In the genomic region with DNA sequence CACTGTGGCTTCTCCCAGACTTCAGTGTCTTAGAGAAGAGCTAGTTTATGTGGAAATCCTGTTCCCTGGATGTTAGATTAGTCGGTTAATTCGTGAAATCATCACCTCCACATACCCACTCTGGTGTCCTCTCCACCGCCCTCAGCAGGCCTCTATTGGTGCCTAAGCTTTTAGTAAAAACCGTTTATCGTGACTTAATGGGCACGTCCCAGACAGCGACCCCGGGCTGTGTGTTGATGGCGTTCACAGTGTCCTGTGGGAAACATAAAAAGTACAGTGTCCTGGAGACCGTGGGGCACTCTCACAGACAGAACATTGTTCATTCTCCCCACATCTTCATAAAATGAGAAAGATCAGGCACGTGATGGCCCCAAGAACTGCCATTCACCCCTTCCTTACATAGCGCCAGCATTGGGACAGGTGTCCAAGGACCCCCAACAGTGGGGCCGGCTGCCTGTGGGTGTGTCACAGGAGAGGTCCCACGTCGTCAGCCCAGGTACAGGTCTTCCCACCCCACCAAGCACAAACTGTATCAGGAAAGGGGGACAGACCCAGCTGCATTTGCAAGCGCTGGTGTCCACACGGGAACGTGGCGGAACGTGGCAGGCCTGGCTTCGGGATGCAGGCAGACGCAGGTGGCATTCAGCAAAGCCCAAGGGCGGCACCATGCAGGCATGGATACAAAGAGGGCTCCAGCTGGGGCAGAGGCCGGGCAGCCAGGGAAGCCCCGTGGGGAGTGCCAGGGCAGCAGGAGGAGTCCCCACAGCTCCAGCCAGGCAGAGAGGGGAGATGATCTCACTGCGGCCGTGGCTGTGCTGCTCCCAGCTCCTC, we compare ENCODE assay signal across 18 cellular contexts.
DNase-seq lines count a peak whose midpoint lies in the region; ATAC-seq and TF ChIP-seq lines count a peak whose summit lies in the region.
"Had no signal": no experiment of that assay in that cellular context is flagged by ENCODE, and none has a peak within 500 bp of the region (broad histone marks: within the 10 kb centered on the region; RNA-seq: fewer than 3 reads in every experiment).

No MANE protein-coding gene starts in this region.

- POLR2A ChIA-PET in HEK293 (lab: Yijun Ruan, JAX) = no interaction called here

- H3K27ac Mint-ChIP-seq in stimulated activated effector memory CD8-positive, alpha-beta T cell treated with anti-CD3 and anti-CD28 coated beads, Interleukin-12 subunit alpha, Interleukin-12 subunit beta, amount 100 ng/mL, for 72 hours = peak overlapping the region; percentile 84
- H3K27ac Mint-ChIP-seq: activated CD4-positive, alpha-beta T cell treated with anti-CD3 and anti-CD28 coated beads, Interleukin-2, amount 10 ng/mL, durations not matched to agents 7 days and 5 days; activated naive CD4-positive, alpha-beta T cell treated with anti-CD3 and anti-CD28 coated beads, Interleukin-2, amount 10 ng/mL, durations not matched to agents 7 days and 5 days; immature natural killer cell had no signal

- DNase-seq in WERI-Rb-1 = peak; percentile 2
- DNase-seq in mesendoderm = peak; percentile 23
- no peak for DNase-seq in stimulated activated effector memory CD8-positive, alpha-beta T cell treated with anti-CD3 and anti-CD28 coated beads, Interleukin-12 subunit alpha, Interleukin-12 subunit beta, amount 100 ng/mL, for 72 hours (ENCODE audit: low spot score in 2 of 2)
- no peak for DNase-seq in activated CD4-positive, alpha-beta T cell treated with anti-CD3 and anti-CD28 coated beads for 48 hours
- no peak for DNase-seq in NOMO-1 (lab: John Stamatoyannopoulos, UW; ENCODE audit: unreplicated experiment in 2 of 2)
- DNase-seq in HK-2 (ENCODE audit: unreplicated experiment) = no peak
- DNase-seq: activated CD4-positive, alpha-beta T cell treated with anti-CD3 and anti-CD28 coated beads, Interleukin-2, amount 10 ng/mL, durations not matched to agents 7 days and 5 days; activated naive CD4-positive, alpha-beta T cell treated with anti-CD3 and anti-CD28 coated beads, Interleukin-2, amount 10 ng/mL, durations not matched to agents 7 days and 5 days; DND-41; immature natural killer cell; Kasumi-1; NCI-H1092 treated with DMSO at 0.1 percent for 48 hours; NCI-H2081 treated with DMSO at 0.1 percent for 48 hours; NCI-H524; stimulated activated CD4-positive, alpha-beta T cell treated with anti-CD3 and anti-CD28 coated beads, Interleukin-12 subunit alpha, Interleukin-12 subunit beta, amount 100 ng/mL, for 4 hours; SW 1271 had no signal

- no peak overlapping the region for H2BK15ac ChIP-seq in mesendoderm (replicated peaks; ENCODE audit: low read depth)

- H2BK120ac ChIP-seq in mesendoderm (ENCODE audit: low read depth, low read length) = no peak overlapping the region

- CTCF ChIA-PET in HEK293 (lab: Yijun Ruan, JAX) = no interaction called here

- no peaks in the 10 kb centered on the region for H3K9me3 ChIP-seq in HEK293 (ENCODE audit: control insufficient read depth, insufficient read depth, low read depth, low read length)
- H3K9me3 ChIP-seq in WERI-Rb-1 (ENCODE audit: severe bottlenecking) = no peaks in the 10 kb centered on the region

- H3K56ac ChIP-seq in mesendoderm (ENCODE audit: low read length) = no peak overlapping the region

- H3K79me2 ChIP-seq in mesendoderm (ENCODE audit: control insufficient read depth, insufficient read depth, low read length) = no peaks in the 10 kb centered on the region

- TF ChIP-seq CTCF in HEK293 (tag by site-specific recombination; IDR thresholded peaks at IDR 0.05) (no peak), WERI-Rb-1 (IDR thresholded peaks at IDR 0.05; ENCODE audit: low read depth, low read length) (no peak)

- H3K9ac ChIP-seq in mesendoderm (ENCODE audit: low read length) = no peak overlapping the region

- no peak overlapping the region for H2BK5ac ChIP-seq in mesendoderm (ENCODE audit: low read length)

- H3K9me3 Mint-ChIP-seq in stimulated activated effector memory CD8-positive, alpha-beta T cell treated with anti-CD3 and anti-CD28 coated beads, Interleukin-12 subunit alpha, Interleukin-12 subunit beta, amount 100 ng/mL, for 72 hours = no peaks in the 10 kb centered on the region
- H3K9me3 Mint-ChIP-seq: immature natural killer cell had no signal

- no peak overlapping the region for H3K18ac ChIP-seq in mesendoderm (ENCODE audit: low read length)

- no peaks in the 10 kb centered on the region for H3K27me3 ChIP-seq in WERI-Rb-1 (ENCODE audit: insufficient read depth, low read depth, severe bottlenecking)
- no peaks in the 10 kb centered on the region for H3K27me3 ChIP-seq in mesendoderm (ENCODE audit: insufficient read depth, low read length, poor library complexity)

- no peaks in the 10 kb centered on the region for H3K79me1 ChIP-seq in mesendoderm (ENCODE audit: low read length)

- no peak for ATAC-seq in stimulated activated effector memory CD8-positive, alpha-beta T cell treated with anti-CD3 and anti-CD28 coated beads, Interleukin-12 subunit alpha, Interleukin-12 subunit beta, amount 100 ng/mL, for 72 hours
- ATAC-seq: naive thymus-derived CD4-positive, alpha-beta T cell had no signal

- H4K8ac ChIP-seq in mesendoderm (ENCODE audit: low read depth, low read length) = no peak overlapping the region

- no peak overlapping the region for H3K4ac ChIP-seq in mesendoderm (ENCODE audit: low read depth, low read length)

- no CpG with 5 or more reads among the region's 27 CpGs for WGBS in mesendoderm (ENCODE audit: extremely low coverage, insufficient coverage, low lambda C conversion rate)

- H3K4me1 ChIP-seq in HEK293 (ENCODE audit: control insufficient read depth, insufficient read depth, low read length) (no peaks in the 10 kb centered on the region), mesendoderm (ENCODE audit: control insufficient read depth, low read depth, low read length) (no peaks in the 10 kb centered on the region)

- H4K5ac ChIP-seq in mesendoderm (ENCODE audit: low read length) = no peak overlapping the region

- no peak overlapping the region for H3K23ac ChIP-seq in mesendoderm (ENCODE audit: low read length)

- no peak overlapping the region for H3K4me3 ChIP-seq in HEK293 (ENCODE audit: low read depth, low read length)
- no peak overlapping the region for H3K4me3 ChIP-seq in WERI-Rb-1 (ENCODE audit: low read depth, low read length)
- H3K4me3 ChIP-seq in mesendoderm (ENCODE audit: low read length) = no peak overlapping the region

- H2AK5ac ChIP-seq in mesendoderm (ENCODE audit: low read length) = no peak overlapping the region

- H3K27ac ChIP-seq in HEK293 (ENCODE audit: extremely low read depth, low read depth, low read length) = no peak overlapping the region
- no peak overlapping the region for H3K27ac ChIP-seq in WERI-Rb-1
- no peak overlapping the region for H3K27ac ChIP-seq in mesendoderm (ENCODE audit: low read depth, low read length)

- H3K36me3 ChIP-seq in HEK293 (ENCODE audit: control insufficient read depth in 2 of 2, insufficient read depth in 1 of 2, low read length in 2 of 2) (no peaks in the 10 kb centered on the region), WERI-Rb-1 (no peaks in the 10 kb centered on the region), mesendoderm (ENCODE audit: control insufficient read depth, insufficient read depth, low read length) (no peaks in the 10 kb centered on the region)

- no peak overlapping the region for H3K4me2 ChIP-seq in mesendoderm (ENCODE audit: low read length)

- H3K4me1 Mint-ChIP-seq in stimulated activated effector memory CD8-positive, alpha-beta T cell treated with anti-CD3 and anti-CD28 coated beads, Interleukin-12 subunit alpha, Interleukin-12 subunit beta, amount 100 ng/mL, for 72 hours = peaks cover 19% of the 10 kb centered on the region
- H3K4me1 Mint-ChIP-seq: activated CD4-positive, alpha-beta T cell treated with anti-CD3 and anti-CD28 coated beads, Interleukin-2, amount 10 ng/mL, durations not matched to agents 7 days and 5 days; activated naive CD4-positive, alpha-beta T cell treated with anti-CD3 and anti-CD28 coated beads, Interleukin-2, amount 10 ng/mL, durations not matched to agents 7 days and 5 days had no signal

- no peak overlapping the region for H3K4me3 Mint-ChIP-seq in stimulated activated effector memory CD8-positive, alpha-beta T cell treated with anti-CD3 and anti-CD28 coated beads, Interleukin-12 subunit alpha, Interleukin-12 subunit beta, amount 100 ng/mL, for 72 hours
- H3K4me3 Mint-ChIP-seq: activated CD4-positive, alpha-beta T cell treated with anti-CD3 and anti-CD28 coated beads, Interleukin-2, amount 10 ng/mL, durations not matched to agents 7 days and 5 days; activated naive CD4-positive, alpha-beta T cell treated with anti-CD3 and anti-CD28 coated beads, Interleukin-2, amount 10 ng/mL, durations not matched to agents 7 days and 5 days; immature natural killer cell; naive thymus-derived CD4-positive, alpha-beta T cell had no signal

- H3K36me3 Mint-ChIP-seq in stimulated activated effector memory CD8-positive, alpha-beta T cell treated with anti-CD3 and anti-CD28 coated beads, Interleukin-12 subunit alpha, Interleukin-12 subunit beta, amount 100 ng/mL, for 72 hours = peaks cover 6% of the 10 kb centered on the region
- H3K36me3 Mint-ChIP-seq: activated naive CD4-positive, alpha-beta T cell treated with anti-CD3 and anti-CD28 coated beads, Interleukin-2, amount 10 ng/mL, durations not matched to agents 7 days and 5 days; immature natural killer cell; naive thymus-derived CD4-positive, alpha-beta T cell had no signal

TF ChIP-seq in HEK293, 187 proteins besides CTCF, POLR2A, EP300 and RAD21:
- no peak for TF ChIP-seq ZNF777 (tag by site-specific recombination; IDR thresholded peaks at IDR 0.05; ENCODE audit: borderline replicate concordance)
- TF ChIP-seq ZNF350 (tag by site-specific recombination; IDR thresholded peaks at IDR 0.05) = no peak
- TF ChIP-seq, protein P1, sequence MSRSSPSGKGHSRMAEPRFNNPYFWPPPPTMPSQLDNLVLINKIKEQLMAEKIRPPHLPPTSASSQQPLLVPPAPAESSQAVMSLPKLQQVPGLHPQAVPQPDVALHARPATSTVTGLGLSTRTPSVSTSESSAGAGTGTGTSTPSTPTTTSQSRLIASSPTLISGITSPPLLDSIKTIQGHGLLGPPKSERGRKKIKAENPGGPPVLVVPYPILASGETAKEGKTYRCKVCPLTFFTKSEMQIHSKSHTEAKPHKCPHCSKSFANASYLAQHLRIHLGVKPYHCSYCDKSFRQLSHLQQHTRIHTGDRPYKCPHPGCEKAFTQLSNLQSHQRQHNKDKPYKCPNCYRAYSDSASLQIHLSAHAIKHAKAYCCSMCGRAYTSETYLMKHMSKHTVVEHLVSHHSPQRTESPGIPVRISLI (tag by site-specific recombination; IDR thresholded peaks at IDR 0.05) = no peak
- TF ChIP-seq ZNF157 (tag by site-specific recombination; IDR thresholded peaks at IDR 0.05) = no peak
- TF ChIP-seq ZIC2 (tag by site-specific recombination; IDR thresholded peaks at IDR 0.05) = peak; percentile 42
- no peak for TF ChIP-seq SP7 (tag by site-specific recombination; IDR thresholded peaks at IDR 0.05)
- no peak for TF ChIP-seq ZNF311 (tag by site-specific recombination; IDR thresholded peaks at IDR 0.05; ENCODE audit: borderline replicate concordance)
- no peak for TF ChIP-seq SP3 (tag by site-specific recombination; IDR thresholded peaks at IDR 0.05)

Comparison
In these comparisons a context has a peak if more than half of its experiments do, and no peak if none do; other contexts are left out.
1. DNase-seq: peak in WERI-Rb-1 (single experiment) and mesendoderm (single experiment); none in stimulated activated effector memory CD8-positive, alpha-beta T cell treated with anti-CD3 and anti-CD28 coated beads, Interleukin-12 subunit alpha, Interleukin-12 subunit beta, amount 100 ng/mL, for 72 hours (0 of 2), activated CD4-positive, alpha-beta T cell treated with anti-CD3 and anti-CD28 coated beads for 48 hours (single experiment), NOMO-1 (0 of 2) and HK-2 (single experiment).